Comparison of ENCODE assay signal across 21 cellular contexts in genomic region chr2:142280846-142281245, GRCh38.
A peak's percentile ranks its signal among the peaks of the same experiment; 100 is the strongest.
DNase-seq lines count a peak whose midpoint lies in the region; ATAC-seq and TF ChIP-seq lines count a peak whose summit lies in the region.
"Had no signal": no experiment of that assay in that cellular context is flagged by ENCODE, and none has a peak within 500 bp of the region (broad histone marks: within the 10 kb centered on the region; RNA-seq: fewer than 3 reads in every experiment).

No MANE protein-coding gene starts in this region.

- H4K20me1 ChIP-seq in PC-9 (ENCODE audit: insufficient read depth), result no peaks in the 10 kb centered on the region
- no peaks in the 10 kb centered on the region for H4K20me1 ChIP-seq in neural progenitor cell (ENCODE audit: low read depth)

- no peak overlapping the region for H3K27ac Mint-ChIP-seq in neural progenitor cell
- H3K27ac Mint-ChIP-seq: CD4-positive, CD25-positive, alpha-beta regulatory T cell; CD8-positive, alpha-beta memory T cell; HFFc6 had no signal

- no peaks in the 10 kb centered on the region for H3K9me3 Mint-ChIP-seq in neural progenitor cell

- H3K4me1 ChIP-seq in heart left ventricle (no peaks in the 10 kb centered on the region), PC-9 (replicated peaks; ENCODE audit: insufficient read depth) (no peaks in the 10 kb centered on the region), neural progenitor cell (peaks cover 27% of the 10 kb centered on the region)
- H3K4me1 ChIP-seq: BE2C had no signal

- H3K27me3 ChIP-seq in heart left ventricle (no peaks in the 10 kb centered on the region), PC-9 (ENCODE audit: insufficient read depth, low read depth) (no peaks in the 10 kb centered on the region), neural progenitor cell (no peaks in the 10 kb centered on the region)
- H3K27me3 ChIP-seq: BE2C had no signal

- H3K9ac ChIP-seq in neural progenitor cell, result no peak overlapping the region

- H3K27ac ChIP-seq in heart left ventricle (no peak overlapping the region), PC-9 (no peak overlapping the region), neural progenitor cell (no peak overlapping the region)

- TF ChIP-seq CTCF in heart left ventricle (IDR thresholded peaks at IDR 0.05) (no peak), PC-9 (conservative IDR thresholded peaks at IDR 0.05) (no peak), neural progenitor cell (IDR thresholded peaks at IDR 0.05) (no peak)

- H3F3A ChIP-seq in PC-9 (ENCODE audit: insufficient read depth, low read depth) (no peaks in the 10 kb centered on the region), neural progenitor cell (ENCODE audit: low read depth) (no peaks in the 10 kb centered on the region)

- no peak for TF ChIP-seq POLR2A in heart left ventricle (IDR thresholded peaks at IDR 0.05)

- 66 to 77% (median 70%) methylated on average over 5 of the region's 5 CpGs for WGBS in heart left ventricle, 4 donors

- H3K79me2 ChIP-seq in PC-9 (ENCODE audit: low read depth) (no peaks in the 10 kb centered on the region), neural progenitor cell (ENCODE audit: low read depth) (no peaks in the 10 kb centered on the region)

- H3K4me2 ChIP-seq in PC-9 (no peak overlapping the region), neural progenitor cell (no peak overlapping the region)

- ATAC-seq in Right ventricle myocardium inferior, result no peak
- ATAC-seq in heart left ventricle, result no peak
- ATAC-seq in left colon, result no peak
- ATAC-seq: HCT116, HepG2 had no signal

- H3K4me3 Mint-ChIP-seq in neural progenitor cell, result no peak overlapping the region
- H3K4me3 Mint-ChIP-seq: CD4-positive, CD25-positive, alpha-beta regulatory T cell; CD8-positive, alpha-beta memory T cell; HFFc6 had no signal

- no peaks in the 10 kb centered on the region for H3K27me3 Mint-ChIP-seq in neural progenitor cell (ENCODE audit: insufficient read depth, low read depth)
- H3K27me3 Mint-ChIP-seq: CD4-positive, CD25-positive, alpha-beta regulatory T cell; CD8-positive, alpha-beta memory T cell had no signal

- POLR2A ChIA-PET in PC-9 (lab: Charles Lee; ENCODE audit: unreplicated experiment), result no interaction called here

- H3K36me3 ChIP-seq in heart left ventricle (no peaks in the 10 kb centered on the region), PC-9 (ENCODE audit: low read depth) (no peaks in the 10 kb centered on the region), neural progenitor cell (no peaks in the 10 kb centered on the region)
- H3K36me3 ChIP-seq: BE2C had no signal

- H3K9me3 ChIP-seq in heart left ventricle, result peaks cover 0 to 12% (median 0%) of the 10 kb centered on the region in 12 donors
- H3K9me3 ChIP-seq in PC-9 (ENCODE audit: insufficient read depth, low read depth), result no peaks in the 10 kb centered on the region
- H3K9me3 ChIP-seq in neural progenitor cell (ENCODE audit: low read depth), result no peaks in the 10 kb centered on the region
- H3K9me3 ChIP-seq: BE2C had no signal

- 0 out of 2 replicates have a peak overlapping the region, but pooled peaks have one; percentile 27 for H2AFZ ChIP-seq in PC-9
- no peak overlapping the region for H2AFZ ChIP-seq in neural progenitor cell (replicated peaks)

- BruUV-seq in PC-9 (replicated peaks; lab: Mats Ljungman, UMichigan), result no TSS peak

- no peaks in the 10 kb centered on the region for H3K36me3 Mint-ChIP-seq in neural progenitor cell
- H3K36me3 Mint-ChIP-seq: CD4-positive, CD25-positive, alpha-beta regulatory T cell; CD8-positive, alpha-beta memory T cell had no signal

- peaks cover 17% of the 10 kb centered on the region for H3K4me1 Mint-ChIP-seq in neural progenitor cell
- H3K4me1 Mint-ChIP-seq: CD4-positive, CD25-positive, alpha-beta regulatory T cell; CD8-positive, alpha-beta memory T cell had no signal

- peak; percentile 25 for DNase-seq in Right ventricle myocardium inferior (ENCODE audit: missing footprints)
- DNase-seq in heart left ventricle, result no peak
- DNase-seq in PC-9, result no peak
- DNase-seq in cerebellar cortex (ENCODE audit: low spot score), result peak; percentile 90
- peak; percentile 39 for DNase-seq in neural progenitor cell (ENCODE audit: low spot score)
- no peak for DNase-seq in activated CD4-positive, alpha-beta T cell treated with anti-CD3 and anti-CD28 coated beads, Interleukin-2, amount 50 U/mL, for 1 hour
- DNase-seq in HuH-7.5 (ENCODE audit: low spot score), result no peak
- DNase-seq in left colon, result no peak
- DNase-seq: ACHN; BE2C; CD4-positive, CD25-positive, alpha-beta regulatory T cell; CD8-positive, alpha-beta memory T cell; COR-L47; DMS153; DMS79; GF-D8; GOT3; H7; HFFc6 had no signal

- no peak overlapping the region for H3K4me3 ChIP-seq in heart left ventricle
- no peak overlapping the region for H3K4me3 ChIP-seq in PC-9
- H3K4me3 ChIP-seq in neural progenitor cell, result no peak overlapping the region

- H3K9me2 ChIP-seq in PC-9 (ENCODE audit: insufficient read depth), result no peaks in the 10 kb centered on the region

- CTCF ChIA-PET in PC-9 (lab: Charles Lee), result no interaction called here

- intact Hi-C loops in Right ventricle myocardium inferior (cut with DNase I) (no loop called here), heart left ventricle (cut with DNase I) (no loop called here), PC-9 (cut with micrococcal nuclease; ENCODE audit: unreplicated experiment) (no loop called here), left colon (cut with DNase I, micrococcal nuclease) (no loop called here)

Comparison
In these comparisons a context has a peak if more than half of its experiments do, and no peak if none do; other contexts are left out.
1. DNase-seq: peak in Right ventricle myocardium inferior (single experiment), cerebellar cortex (single experiment) and neural progenitor cell (single experiment); none in heart left ventricle (0 of 5), PC-9 (0 of 2), activated CD4-positive, alpha-beta T cell treated with anti-CD3 and anti-CD28 coated beads, Interleukin-2, amount 50 U/mL, for 1 hour (single experiment), HuH-7.5 (single experiment) and left colon (0 of 2).